In genomic region chr1:120341756-120342155, GRCh38 we compare ENCODE assay signal across 8 cellular contexts.
A peak's percentile ranks its signal among the peaks of the same experiment; 100 is the strongest.
DNase-seq lines count a peak whose midpoint lies in the region; ATAC-seq and TF ChIP-seq lines count a peak whose summit lies in the region.
"Not testable (repeated sequence)": the region's sequence is repeated elsewhere in the genome, so short reads cannot be mapped to it uniquely, and the experiment has no call there.

No MANE protein-coding gene starts in this region.

- not testable (repeated sequence) for H3K9me3 Mint-ChIP-seq in type B pancreatic cell

- intact Hi-C loops in right lobe of liver (cut with DNase I); prostate gland (cut with DNase I): not testable (repeated sequence)

- DNase-seq in ELR (ENCODE audit: low read depth) = peak; percentile 36
- peak in 2 of 3 experiments; percentile 23 to 24 for DNase-seq in NCI-H1417 (lab: John Stamatoyannopoulos, UW)
- DNase-seq in activated CD4-positive, alpha-beta T cell treated with anti-CD3 and anti-CD28 coated beads for 4 hours = peak; percentile 1 to 4
- DNase-seq in astrocyte of the cerebellum (ENCODE audit: low read depth); prostate gland (ENCODE audit: low spot score); type B pancreatic cell (ENCODE audit: extremely low spot score, unreplicated experiment): not testable (repeated sequence)
- DNase-seq in fibroblast of mammary gland (ENCODE audit: low read depth) = peak; percentile 47
- peak in 1 of 3 donors; percentile 49 for DNase-seq in right lobe of liver

- peak overlapping the region; percentile 79 for H3K4me3 Mint-ChIP-seq in type B pancreatic cell

- 0% methylated on average over 2 of the region's 24 CpGs for WGBS in right lobe of liver (ENCODE audit: insufficient coverage, low coverage, low lambda C conversion rate, missing lambda C conversion rate)
- 0% methylated on average over 6 of the region's 24 CpGs for WGBS in prostate gland

- H3K4me1 Mint-ChIP-seq in type B pancreatic cell (ENCODE audit: unreplicated experiment) = not testable (repeated sequence)

- not testable (repeated sequence) for TF ChIP-seq CTCF in astrocyte of the cerebellum (IDR thresholded peaks at IDR 0.05; ENCODE audit: low read depth, low read length, missing control alignments); fibroblast of mammary gland (conservative IDR thresholded peaks at IDR 0.05; ENCODE audit: control insufficient read depth, insufficient read depth, low read depth, low read length); right lobe of liver (IDR thresholded peaks at IDR 0.05); prostate gland (IDR thresholded peaks at IDR 0.05); type B pancreatic cell (conservative IDR thresholded peaks at IDR 0.05)

- H3K4me1 ChIP-seq in right lobe of liver; prostate gland (replicated peaks): not testable (repeated sequence)

- H3K36me3 ChIP-seq in right lobe of liver, prostate gland: not testable (repeated sequence)

- H3K9me3 ChIP-seq in right lobe of liver, prostate gland: not testable (repeated sequence)

- not testable (repeated sequence) for H3K27me3 ChIP-seq in right lobe of liver; prostate gland (replicated peaks; ENCODE audit: insufficient read depth)

- not testable (repeated sequence) for H3K27me3 Mint-ChIP-seq in type B pancreatic cell

- TF ChIP-seq POLR2A in right lobe of liver (IDR thresholded peaks at IDR 0.05) = peak; percentile 27
- not testable (repeated sequence) for TF ChIP-seq POLR2A in prostate gland (IDR thresholded peaks at IDR 0.05)

- not testable (repeated sequence) for H3K36me3 Mint-ChIP-seq in type B pancreatic cell

- H3K27ac Mint-ChIP-seq in type B pancreatic cell = not testable (repeated sequence)

- ATAC-seq in right lobe of liver = peak in 1 of 4 donors; percentile 53

- H3K4me3 ChIP-seq in astrocyte of the cerebellum (ENCODE audit: low read depth, low read length) (peak overlapping the region; percentile 45), fibroblast of mammary gland (ENCODE audit: control insufficient read depth, low read depth, low read length) (peak overlapping the region; percentile 44), right lobe of liver (peak overlapping the region in 2 of 3 donors; percentile 33 to 37), prostate gland (peak overlapping the region; percentile 36 to 43)

- H3K27ac ChIP-seq in right lobe of liver = not testable (repeated sequence)
- H3K27ac ChIP-seq in prostate gland = peak overlapping the region in 1 of 2 donors; percentile 45

- in situ Hi-C loops in astrocyte of the cerebellum (cut with HindIII; ENCODE audit: low sequenced_read_pairs) = not testable (repeated sequence)
